ENCODE assay signal across 12 cellular contexts in the genomic region with DNA sequence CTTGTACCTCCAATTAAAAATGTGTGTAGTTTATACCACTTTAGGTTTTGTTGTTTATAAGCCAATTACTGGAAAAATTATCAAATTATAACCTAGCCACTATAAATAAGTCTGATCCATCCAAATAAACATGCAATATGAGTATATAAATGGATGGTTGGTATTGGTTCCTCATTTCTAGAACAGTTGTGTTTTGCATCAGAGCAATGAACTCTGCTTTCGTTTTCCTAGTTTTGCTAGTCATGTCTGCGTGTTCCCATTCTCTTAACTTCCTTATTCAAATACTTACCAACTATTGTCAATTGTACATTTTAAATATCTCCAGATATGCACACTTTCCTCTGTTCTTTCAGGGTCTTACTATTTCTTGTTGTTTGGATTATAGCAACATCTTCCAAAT.
A peak's percentile ranks its signal among the peaks of the same experiment; 100 is the strongest.
DNase-seq lines count a peak whose midpoint lies in the region; ATAC-seq and TF ChIP-seq lines count a peak whose summit lies in the region.
"Had no signal": no experiment of that assay in that cellular context is flagged by ENCODE, and none has a peak within 500 bp of the region (broad histone marks: within the 10 kb centered on the region; RNA-seq: fewer than 3 reads in every experiment).

No MANE protein-coding gene starts in this region.

- H3K36me3 ChIP-seq in thyroid gland = no peaks in the 10 kb centered on the region
- H3K36me3 ChIP-seq: adrenal gland; BLaER1 treated with 17β-estradiol and CSF1 and Interleukin-3, amounts not matched to agents 10 nM and 100 nM; neural progenitor cell had no signal

- H3K9me3 ChIP-seq in thyroid gland = no peaks in the 10 kb centered on the region
- H3K9me3 ChIP-seq: adrenal gland; BLaER1 treated with 17β-estradiol and CSF1 and Interleukin-3, amounts not matched to agents 10 nM and 100 nM had no signal

- H3K4me3 ChIP-seq in thyroid gland (replicated peaks in 1 of 3) = no peak overlapping the region
- H3K4me3 ChIP-seq: adrenal gland; BLaER1 treated with 17β-estradiol and CSF1 and Interleukin-3, amounts not matched to agents 10 nM and 100 nM; neural progenitor cell had no signal

- no peak overlapping the region for H3K27ac ChIP-seq in thyroid gland
- H3K27ac ChIP-seq: adrenal gland, neural progenitor cell had no signal

- intact Hi-C loops in thyroid gland (cut with DNase I) = no loop called here

- WGBS in thyroid gland, 2 donors = 85 to 86% methylated on average over 2 of the region's 2 CpGs

- peak; percentile 91 for DNase-seq in SIG-M5 treated with dmso at 0.1 percent for 504 hours (lab: John Stamatoyannopoulos, UW; ENCODE audit: unreplicated experiment)
- DNase-seq in thyroid gland = no peak
- no peak for DNase-seq in HEK293T (ENCODE audit: extremely low spot score)
- DNase-seq in germinal center (ENCODE audit: low spot score) = no peak
- DNase-seq in activated T-cell treated with anti-CD3 and anti-CD28 coated beads, Interleukin-2, amount 50 U/mL, for 1 hour = no peak
- DNase-seq: adrenal gland, NCI-H2029 had no signal

- CTCF ChIA-PET in HEK293T (lab: Yijun Ruan, JAX) = no interaction called here

- no peaks in the 10 kb centered on the region for H3K27me3 ChIP-seq in thyroid gland
- H3K27me3 ChIP-seq: adrenal gland; BLaER1 treated with 17β-estradiol and CSF1 and Interleukin-3, amounts not matched to agents 10 nM and 100 nM; neural progenitor cell had no signal

- ATAC-seq in GM18511 (IDR thresholded peaks at IDR 0.05; ENCODE audit: unreplicated experiment) (peak; percentile 93), GM21528 (IDR thresholded peaks at IDR 0.05; ENCODE audit: low FRiP score, unreplicated experiment) (peak; percentile 84), HG03139 (IDR thresholded peaks at IDR 0.05; ENCODE audit: unreplicated experiment) (peak; percentile 74)

- TF ChIP-seq CTCF in thyroid gland (IDR thresholded peaks at IDR 0.05) = no peak

- POLR2A ChIA-PET in HEK293T (lab: Yijun Ruan, JAX) = no interaction called here

- H3K4me1 ChIP-seq in thyroid gland = no peaks in the 10 kb centered on the region
- H3K4me1 ChIP-seq: adrenal gland, neural progenitor cell had no signal

- no peak for TF ChIP-seq POLR2A in thyroid gland (IDR thresholded peaks at IDR 0.05)

TF ChIP-seq in HEK293T, 16 proteins besides CTCF, POLR2A, EP300 and RAD21:
- TF ChIP-seq SUZ12 (IDR thresholded peaks at IDR 0.05) (no peak), ARNT (IDR thresholded peaks at IDR 0.05) (no peak), BHLHE40 (IDR thresholded peaks at IDR 0.05; ENCODE audit: borderline replicate concordance) (no peak), FOXA1 (IDR thresholded peaks at IDR 0.05) (no peak), LEF1 (IDR thresholded peaks at IDR 0.05; ENCODE audit: borderline replicate concordance) (no peak), CTBP1 (IDR thresholded peaks at IDR 0.05; ENCODE audit: borderline replicate concordance) (no peak), FOXK2 (IDR thresholded peaks at IDR 0.05) (no peak)
TF ChIP-seq in HEK293T: peak in this region for 0.
